8 cellular contexts compared by ENCODE assay signal in the genomic region with DNA sequence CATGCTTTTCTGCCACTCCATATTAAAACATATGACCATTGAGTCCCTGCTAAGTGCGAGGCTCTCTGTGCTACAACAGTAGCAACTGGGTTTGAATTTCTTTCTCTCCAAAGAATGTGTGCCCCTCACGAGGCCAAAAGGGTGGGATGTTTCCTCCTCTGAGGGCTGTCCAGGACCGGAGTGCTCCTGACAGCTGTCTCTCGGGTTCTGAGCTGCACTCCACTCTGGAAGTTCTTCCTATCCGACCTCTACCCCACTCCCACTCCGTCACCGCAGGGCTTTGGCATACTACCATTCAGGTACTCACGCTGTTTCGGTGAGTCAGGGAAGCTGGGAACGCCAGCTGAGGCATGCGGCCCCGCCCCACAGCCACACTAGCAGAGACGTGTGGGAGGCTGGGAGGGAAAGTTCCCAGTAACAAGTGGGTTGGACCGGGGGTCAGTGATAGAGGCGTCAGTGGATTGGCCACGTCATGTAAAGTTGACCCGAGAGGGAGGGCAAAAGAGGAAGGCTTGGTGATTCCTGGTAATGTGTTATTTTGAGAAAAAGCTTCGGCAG. TPM values are rescaled to one million over a fixed set of nuclear protein-coding genes. Genes with fewer than 3 reads are reported as not detected.
DNase-seq lines count a peak whose midpoint lies in the region; ATAC-seq, FAIRE-seq and TF ChIP-seq lines count a peak whose summit lies in the region.

No MANE protein-coding gene starts in this region.

- H3K27me3 ChIP-seq in keratinocyte (ENCODE audit: control insufficient read depth, extremely low read depth, insufficient read depth, low read length): no peaks in the 10 kb centered on the region

- peak overlapping the region; percentile 100 for H3K27ac ChIP-seq in keratinocyte (ENCODE audit: control insufficient read depth, insufficient read depth, low read length)

- H3K4me3 ChIP-seq in cardiac fibroblast (replicated peaks in 1 of 2; ENCODE audit: low read depth in 2 of 2, low read length in 2 of 2) (peak overlapping the region; percentile 75 to 79), keratinocyte (ENCODE audit: control insufficient read depth in 2 of 3, extremely low read depth in 1 of 3, insufficient read depth in 2 of 3, low read depth in 1 of 3, low read length in 3 of 3) (peak overlapping the region; percentile 67 to 90 (median 77))

- no peak for ATAC-seq in HG03108 (IDR thresholded peaks at IDR 0.05; ENCODE audit: unreplicated experiment)

- peak in 2 of 3 experiments; percentile 61 to 76 for DNase-seq in NCI-H1417 (lab: John Stamatoyannopoulos, UW)
- no peak for DNase-seq in NCI-H1417 treated with DMSO at 0.1 percent for 48 hours (lab: John Stamatoyannopoulos, UW)
- peak; percentile 35 for DNase-seq in NCI-H128 (lab: John Stamatoyannopoulos, UW; ENCODE audit: unreplicated experiment)
- peak; percentile 97 to 98 for DNase-seq in cardiac fibroblast (ENCODE audit: low read depth in 2 of 2)
- DNase-seq in keratinocyte (ENCODE audit: low read depth, low spot score): peak; percentile 83
- peak; percentile 56 to 83 for DNase-seq in stimulated activated CD4-positive, alpha-beta T cell treated with anti-CD3 and anti-CD28 coated beads, Interleukin-12 subunit alpha, Interleukin-12 subunit beta, amount 100 ng/mL, for 24 hours (ENCODE audit: low read depth in 2 of 2)

- peak overlapping the region; percentile 99 for H3K9ac ChIP-seq in keratinocyte (ENCODE audit: control insufficient read depth, extremely low read depth, insufficient read depth, low read length)

- peaks cover 46% of the 10 kb centered on the region for H3K79me2 ChIP-seq in keratinocyte (ENCODE audit: control insufficient read depth, insufficient read depth, low read length)

- no peak overlapping the region for H2AFZ ChIP-seq in keratinocyte (ENCODE audit: control insufficient read depth, low read length)

- H3K4me2 ChIP-seq in keratinocyte (ENCODE audit: control insufficient read depth, extremely low read depth, insufficient read depth, low read depth, low read length): peak overlapping the region; percentile 94

- H3K4me1 ChIP-seq in keratinocyte (ENCODE audit: control insufficient read depth, extremely low read depth, insufficient read depth, low read length): peaks cover 48% of the 10 kb centered on the region

- TF ChIP-seq CTCF in cardiac fibroblast (IDR thresholded peaks at IDR 0.05; ENCODE audit: low read depth, low read length): no peak
- no peak for TF ChIP-seq CTCF in keratinocyte (optimal IDR thresholded peaks at IDR 0.05 in 1 of 3, IDR thresholded peaks at IDR 0.05 in 1 of 3, conservative IDR thresholded peaks at IDR 0.05 in 1 of 3; ENCODE audit: extremely low read depth in 1 of 3, insufficient read depth in 2 of 3, low read length in 3 of 3)

- no peaks in the 10 kb centered on the region for H3K9me3 ChIP-seq in keratinocyte (ENCODE audit: control insufficient read depth, low read depth, low read length)

- H3K36me3 ChIP-seq in keratinocyte (ENCODE audit: control insufficient read depth in 2 of 2, extremely low read depth in 1 of 2, insufficient read depth in 2 of 2, low read length in 2 of 2): peaks cover 28 to 49% of the 10 kb centered on the region in 2 experiments

- dilution Hi-C loops in keratinocyte (cut with MboI; ENCODE audit: extremely low pct_ligation_motif_present, low sequenced_read_pairs): no loop called here

- H4K20me1 ChIP-seq in keratinocyte (ENCODE audit: control insufficient read depth, extremely low read depth, insufficient read depth, low read length): no peaks in the 10 kb centered on the region

- FAIRE-seq in TTC549 (lab: Jason Lieb, UNC): peak; percentile 66
- peak; percentile 55 for FAIRE-seq in keratinocyte (lab: Jason Lieb, UNC)

- H3K9me1 ChIP-seq in keratinocyte (ENCODE audit: control insufficient read depth, extremely low read depth, insufficient read depth, low read length): peaks cover 5% of the 10 kb centered on the region

RNA-seq across cellular contexts. Expression of gene SLC50A1, which starts 0.7 kb away (rescaled TPM):
- polyA plus RNA-seq in keratinocyte: 54.5 to 72.2 TPM (median 55.6 TPM) in 3 replicates
- 32.6 TPM for polyA plus RNA-seq in keratinocyte (2011; ENCODE audit: low read depth)
- polyA plus RNA-seq in keratinocyte (2011; cell fraction: cytosol; rRNA removed): 47.6 and 49.9 TPM in 2 replicates
- 60.5 and 69.1 TPM in 2 replicates for polyA plus RNA-seq in keratinocyte (2011; cell fraction: nucleus; rRNA removed)
- polyA plus RNA-seq in keratinocyte (2012; ENCODE audit: low replicate concordance): 32.2 and 69.6 TPM in 2 replicates
- 32.1 to 59.5 TPM (median 44.3 TPM) in 3 replicates for polyA minus RNA-seq in keratinocyte
- 54.3 TPM for polyA minus RNA-seq in keratinocyte (2011; cell fraction: cytosol; rRNA and poly(A)+ RNA removed)
- polyA minus RNA-seq in keratinocyte (2011; cell fraction: nucleus; rRNA and poly(A)+ RNA removed): 9.2 and 19.5 TPM in 2 replicates

RNA-seq across cellular contexts. Expression of gene DPM3, which starts 5.4 kb away (rescaled TPM):
- polyA plus RNA-seq in keratinocyte: 29.3 to 54.9 TPM (median 32.3 TPM) in 3 replicates
- polyA plus RNA-seq in keratinocyte (2011; ENCODE audit: low read depth): 5.5 TPM
- 44.6 and 131 TPM in 2 replicates for polyA plus RNA-seq in keratinocyte (2011; cell fraction: cytosol; rRNA removed)
- polyA plus RNA-seq in keratinocyte (2011; cell fraction: nucleus; rRNA removed): 38.4 and 63.2 TPM in 2 replicates
- 57.3 and 108 TPM in 2 replicates for polyA plus RNA-seq in keratinocyte (2012; ENCODE audit: low replicate concordance)
- polyA minus RNA-seq in keratinocyte: 10.1 to 39.8 TPM (median 11.9 TPM) in 3 replicates
- 46.8 TPM for polyA minus RNA-seq in keratinocyte (2011; cell fraction: cytosol; rRNA and poly(A)+ RNA removed)
- polyA minus RNA-seq in keratinocyte (2011; cell fraction: nucleus; rRNA and poly(A)+ RNA removed): 4.3 and 8.0 TPM in 2 replicates

RNA-seq across cellular contexts. Expression of gene EFNA1, which starts 7.3 kb away (rescaled TPM):
- 33.2 to 116 TPM (median 77.5 TPM) in 3 replicates for polyA plus RNA-seq in keratinocyte
- 33.5 TPM for polyA plus RNA-seq in keratinocyte (2011; ENCODE audit: low read depth)
- polyA plus RNA-seq in keratinocyte (2011; cell fraction: cytosol; rRNA removed): 34.4 and 44.7 TPM in 2 replicates
- polyA plus RNA-seq in keratinocyte (2011; cell fraction: nucleus; rRNA removed): 180 and 349 TPM in 2 replicates
- 22.9 and 134 TPM in 2 replicates for polyA plus RNA-seq in keratinocyte (2012; ENCODE audit: low replicate concordance)
- 45.9 to 113 TPM (median 67.4 TPM) in 3 replicates for polyA minus RNA-seq in keratinocyte
- 52.0 TPM for polyA minus RNA-seq in keratinocyte (2011; cell fraction: cytosol; rRNA and poly(A)+ RNA removed)
- polyA minus RNA-seq in keratinocyte (2011; cell fraction: nucleus; rRNA and poly(A)+ RNA removed): 90.7 and 122 TPM in 2 replicates

RNA-seq across cellular contexts. Expression of gene KRTCAP2, which starts 38.2 kb away (rescaled TPM):
- polyA plus RNA-seq in keratinocyte: 99.1 to 183 TPM (median 127 TPM) in 3 replicates
- polyA plus RNA-seq in keratinocyte (2011; ENCODE audit: low read depth): 30.8 TPM
- 176 and 199 TPM in 2 replicates for polyA plus RNA-seq in keratinocyte (2011; cell fraction: cytosol; rRNA removed)
- 136 and 150 TPM in 2 replicates for polyA plus RNA-seq in keratinocyte (2011; cell fraction: nucleus; rRNA removed)
- polyA plus RNA-seq in keratinocyte (2012; ENCODE audit: low replicate concordance): 216 and 229 TPM in 2 replicates
- 140 to 403 TPM (median 203 TPM) in 3 replicates for polyA minus RNA-seq in keratinocyte
- 199 TPM for polyA minus RNA-seq in keratinocyte (2011; cell fraction: cytosol; rRNA and poly(A)+ RNA removed)
- 30.2 and 35.8 TPM in 2 replicates for polyA minus RNA-seq in keratinocyte (2011; cell fraction: nucleus; rRNA and poly(A)+ RNA removed)

RNA-seq across cellular contexts. Expression of gene TRIM46, which starts 38.7 kb away (rescaled TPM):
- 1.6 to 4.5 TPM (median 1.7 TPM) in 3 replicates for polyA plus RNA-seq in keratinocyte
- polyA plus RNA-seq in keratinocyte (2011; ENCODE audit: low read depth): 0.31 TPM
- polyA plus RNA-seq in keratinocyte (2011; cell fraction: cytosol; rRNA removed): 1.3 and 2.6 TPM in 2 replicates
- 9.1 and 14.9 TPM in 2 replicates for polyA plus RNA-seq in keratinocyte (2011; cell fraction: nucleus; rRNA removed)
- polyA plus RNA-seq in keratinocyte (2012; ENCODE audit: low replicate concordance): 0.32 and 2.1 TPM in 2 replicates
- polyA minus RNA-seq in keratinocyte: 3.2 to 6.3 TPM (median 4.0 TPM) in 3 replicates
- polyA minus RNA-seq in keratinocyte (2011; cell fraction: cytosol; rRNA and poly(A)+ RNA removed): 4.6 TPM
- 6.1 and 8.1 TPM in 2 replicates for polyA minus RNA-seq in keratinocyte (2011; cell fraction: nucleus; rRNA and poly(A)+ RNA removed)
